ENCODE assay signal across 1 cellular context in the genomic region with DNA sequence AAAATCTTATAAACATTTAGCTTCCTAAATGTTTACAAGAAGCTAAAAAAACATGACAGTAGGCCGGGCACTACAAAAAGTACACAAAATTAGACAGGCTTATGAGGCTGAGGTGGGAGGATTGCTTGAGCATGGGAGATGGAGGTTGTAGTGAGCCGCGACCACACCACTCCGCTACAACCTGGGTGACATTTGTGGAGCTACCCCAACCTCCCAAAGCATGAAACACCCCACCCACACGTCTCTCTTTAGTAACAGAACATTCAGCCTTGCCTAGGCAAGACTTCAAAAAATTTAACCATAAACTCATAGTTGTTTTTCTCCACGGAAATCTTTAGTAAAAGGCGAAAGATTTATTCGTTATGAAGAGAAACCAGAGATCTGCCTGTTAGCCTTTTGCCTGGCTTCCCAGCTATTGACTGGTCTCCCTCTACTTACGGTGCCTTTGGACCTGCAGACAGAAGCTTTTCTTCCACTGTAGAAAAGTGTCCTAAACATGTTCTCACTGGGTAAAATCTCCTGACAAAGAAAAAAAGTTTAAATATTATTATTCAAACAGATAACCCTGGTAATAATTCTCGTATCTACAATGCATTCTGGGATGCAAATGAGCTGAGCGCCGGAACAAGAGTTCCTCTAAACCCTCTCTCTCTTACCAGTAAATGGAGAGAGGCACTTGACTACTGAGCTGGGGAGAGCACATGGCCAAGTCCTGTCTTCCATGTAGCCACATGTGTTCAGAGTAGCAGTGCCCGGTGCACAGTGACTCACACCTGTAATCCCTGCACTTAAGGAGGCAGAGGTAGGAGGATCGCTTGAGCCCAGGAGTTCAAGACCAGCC.
TF ChIP-seq lines count a peak whose summit lies in the region.

No MANE protein-coding gene starts in this region.

TF ChIP-seq in HepG2, 621 proteins besides CTCF, POLR2A, EP300 and RAD21 (continued from another document and continues in another):
- TF ChIP-seq, protein P1, sequence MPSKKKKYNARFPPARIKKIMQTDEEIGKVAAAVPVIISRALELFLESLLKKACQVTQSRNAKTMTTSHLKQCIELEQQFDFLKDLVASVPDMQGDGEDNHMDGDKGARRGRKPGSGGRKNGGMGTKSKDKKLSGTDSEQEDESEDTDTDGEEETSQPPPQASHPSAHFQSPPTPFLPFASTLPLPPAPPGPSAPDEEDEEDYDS (CRISPR knock-in tag; IDR thresholded peaks at IDR 0.05): peak; percentile 98
- TF ChIP-seq ZC3H13 (CRISPR knock-in tag; IDR thresholded peaks at IDR 0.05) (no peak), NCOR1 (IDR thresholded peaks at IDR 0.05; ENCODE audit: borderline replicate concordance, low read length) (peak; percentile 56; the same call in 1 of the 2 replicates), HOXD1 (CRISPR knock-in tag; IDR thresholded peaks at IDR 0.05) (peak; percentile 23; the same call in 1 of the 2 replicates), MATR3 (CRISPR knock-in tag; IDR thresholded peaks at IDR 0.05) (no peak), FOXJ3 (CRISPR knock-in tag; IDR thresholded peaks at IDR 0.05; ENCODE audit: borderline replicate concordance) (peak; percentile 8; the same call in 1 of the 2 replicates), PHF20 (CRISPR knock-in tag; IDR thresholded peaks at IDR 0.05) (no peak), SSRP1 (CRISPR knock-in tag; IDR thresholded peaks at IDR 0.05) (peak; percentile 75; the same call in 1 of the 2 replicates), AGO2 (optimal IDR thresholded peaks at IDR 0.05; ENCODE audit: low read depth, low read length) (no peak), ZNF331 (CRISPR knock-in tag; IDR thresholded peaks at IDR 0.05) (peak; percentile 94), RFXANK (CRISPR knock-in tag; IDR thresholded peaks at IDR 0.05) (peak; percentile 75; the same call in 1 of the 2 replicates), NR2F1 (CRISPR knock-in tag; IDR thresholded peaks at IDR 0.05) (peak in 1 of 2 experiments; percentile 73; a peak in 2 of 4 replicates), YEATS2 (CRISPR knock-in tag; IDR thresholded peaks at IDR 0.05; ENCODE audit: borderline replicate concordance) (peak; percentile 30; the same call in 1 of the 2 replicates), SALL2 (CRISPR knock-in tag; IDR thresholded peaks at IDR 0.05) (no peak), AHR (CRISPR knock-in tag; IDR thresholded peaks at IDR 0.05) (peak; percentile 63), ZNF878 (CRISPR knock-in tag; IDR thresholded peaks at IDR 0.05) (peak; percentile 89), CHD2 (IDR thresholded peaks at IDR 0.05; ENCODE audit: low read depth, low read length) (no peak), HDAC6 (IDR thresholded peaks at IDR 0.05; ENCODE audit: low read depth, low read length) (no peak; the same call in 1 of the 2 replicates), ZNF12 (CRISPR knock-in tag; IDR thresholded peaks at IDR 0.05) (peak; percentile 87; the same call in 1 of the 2 replicates), ZNF451 (CRISPR knock-in tag; IDR thresholded peaks at IDR 0.05) (no peak), MTF1 (CRISPR knock-in tag; IDR thresholded peaks at IDR 0.05) (0 out of 2 replicates have a peak, but pooled peaks have one; percentile 26), GTF3A (CRISPR knock-in tag; conservative IDR thresholded peaks at IDR 0.05) (no peak), PLRG1 (conservative IDR thresholded peaks at IDR 0.05) (no peak), ZNF337 (CRISPR knock-in tag; IDR thresholded peaks at IDR 0.05; ENCODE audit: borderline replicate concordance, low read depth) (peak; percentile 82; the same call in 1 of the 2 replicates), YY1 (IDR thresholded peaks at IDR 0.05; ENCODE audit: insufficient read depth, insufficient replicate concordance, low read depth, low read length) (peak; percentile 76), ZNF431 (CRISPR knock-in tag; IDR thresholded peaks at IDR 0.05; ENCODE audit: borderline replicate concordance, low read depth) (no peak), NONO (IDR thresholded peaks at IDR 0.05) (peak; percentile 74; the same call in 1 of the 2 replicates), NONO (CRISPR knock-in tag; conservative IDR thresholded peaks at IDR 0.05) (peak; percentile 68), PPARG (CRISPR knock-in tag; conservative IDR thresholded peaks at IDR 0.05) (peak; percentile 82; the same call in 1 of the 2 replicates), HIVEP1 (CRISPR knock-in tag; IDR thresholded peaks at IDR 0.05) (no peak), RXRA (CRISPR knock-in tag; IDR thresholded peaks at IDR 0.05) (peak; percentile 67; the same call in 1 of the 2 replicates), SOX5 (CRISPR knock-in tag; IDR thresholded peaks at IDR 0.05; ENCODE audit: borderline replicate concordance) (peak; percentile 39; the same call in 1 of the 2 replicates)
- TF ChIP-seq, protein P2, sequence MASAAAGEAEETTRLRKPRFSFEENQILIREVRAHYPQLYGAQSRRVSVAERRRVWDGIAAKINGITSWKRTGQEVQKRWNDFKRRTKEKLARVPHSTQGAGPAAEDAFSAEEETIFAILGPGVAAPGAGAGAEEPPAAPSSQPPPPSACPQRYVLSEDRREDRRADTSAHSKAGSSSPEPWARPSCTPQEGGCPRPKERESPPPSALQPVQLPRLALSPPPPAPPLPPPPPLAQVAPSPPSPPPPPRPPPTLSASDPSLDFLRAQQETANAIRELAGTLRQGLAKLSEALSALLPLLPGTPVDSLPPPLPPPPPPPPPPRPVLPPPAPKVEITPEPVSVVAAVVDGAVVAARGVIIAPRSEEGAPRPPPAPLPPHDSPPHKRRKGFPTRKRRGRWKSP (CRISPR knock-in tag; IDR thresholded peaks at IDR 0.05): peak; percentile 66; the same call in 1 of the 2 replicates
- TF ChIP-seq, protein P3, sequence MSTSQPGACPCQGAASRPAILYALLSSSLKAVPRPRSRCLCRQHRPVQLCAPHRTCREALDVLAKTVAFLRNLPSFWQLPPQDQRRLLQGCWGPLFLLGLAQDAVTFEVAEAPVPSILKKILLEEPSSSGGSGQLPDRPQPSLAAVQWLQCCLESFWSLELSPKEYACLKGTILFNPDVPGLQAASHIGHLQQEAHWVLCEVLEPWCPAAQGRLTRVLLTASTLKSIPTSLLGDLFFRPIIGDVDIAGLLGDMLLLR (CRISPR knock-in tag; IDR thresholded peaks at IDR 0.05): no peak
- TF ChIP-seq, protein P4, sequence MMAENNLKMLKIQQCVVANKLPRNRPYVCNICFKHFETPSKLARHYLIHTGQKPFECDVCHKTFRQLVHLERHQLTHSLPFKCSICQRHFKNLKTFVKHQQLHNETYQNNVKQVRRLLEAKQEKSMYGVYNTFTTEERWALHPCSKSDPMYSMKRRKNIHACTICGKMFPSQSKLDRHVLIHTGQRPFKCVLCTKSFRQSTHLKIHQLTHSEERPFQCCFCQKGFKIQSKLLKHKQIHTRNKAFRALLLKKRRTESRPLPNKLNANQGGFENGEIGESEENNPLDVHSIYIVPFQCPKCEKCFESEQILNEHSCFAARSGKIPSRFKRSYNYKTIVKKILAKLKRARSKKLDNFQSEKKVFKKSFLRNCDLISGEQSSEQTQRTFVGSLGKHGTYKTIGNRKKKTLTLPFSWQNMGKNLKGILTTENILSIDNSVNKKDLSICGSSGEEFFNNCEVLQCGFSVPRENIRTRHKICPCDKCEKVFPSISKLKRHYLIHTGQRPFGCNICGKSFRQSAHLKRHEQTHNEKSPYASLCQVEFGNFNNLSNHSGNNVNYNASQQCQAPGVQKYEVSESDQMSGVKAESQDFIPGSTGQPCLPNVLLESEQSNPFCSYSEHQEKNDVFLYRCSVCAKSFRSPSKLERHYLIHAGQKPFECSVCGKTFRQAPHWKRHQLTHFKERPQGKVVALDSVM (CRISPR knock-in tag; IDR thresholded peaks at IDR 0.05): peak; percentile 81
- TF ChIP-seq, protein P5, sequence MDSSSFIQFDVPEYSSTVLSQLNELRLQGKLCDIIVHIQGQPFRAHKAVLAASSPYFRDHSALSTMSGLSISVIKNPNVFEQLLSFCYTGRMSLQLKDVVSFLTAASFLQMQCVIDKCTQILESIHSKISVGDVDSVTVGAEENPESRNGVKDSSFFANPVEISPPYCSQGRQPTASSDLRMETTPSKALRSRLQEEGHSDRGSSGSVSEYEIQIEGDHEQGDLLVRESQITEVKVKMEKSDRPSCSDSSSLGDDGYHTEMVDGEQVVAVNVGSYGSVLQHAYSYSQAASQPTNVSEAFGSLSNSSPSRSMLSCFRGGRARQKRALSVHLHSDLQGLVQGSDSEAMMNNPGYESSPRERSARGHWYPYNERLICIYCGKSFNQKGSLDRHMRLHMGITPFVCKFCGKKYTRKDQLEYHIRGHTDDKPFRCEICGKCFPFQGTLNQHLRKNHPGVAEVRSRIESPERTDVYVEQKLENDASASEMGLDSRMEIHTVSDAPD (CRISPR knock-in tag; IDR thresholded peaks at IDR 0.05): no peak
- TF ChIP-seq, protein P6, sequence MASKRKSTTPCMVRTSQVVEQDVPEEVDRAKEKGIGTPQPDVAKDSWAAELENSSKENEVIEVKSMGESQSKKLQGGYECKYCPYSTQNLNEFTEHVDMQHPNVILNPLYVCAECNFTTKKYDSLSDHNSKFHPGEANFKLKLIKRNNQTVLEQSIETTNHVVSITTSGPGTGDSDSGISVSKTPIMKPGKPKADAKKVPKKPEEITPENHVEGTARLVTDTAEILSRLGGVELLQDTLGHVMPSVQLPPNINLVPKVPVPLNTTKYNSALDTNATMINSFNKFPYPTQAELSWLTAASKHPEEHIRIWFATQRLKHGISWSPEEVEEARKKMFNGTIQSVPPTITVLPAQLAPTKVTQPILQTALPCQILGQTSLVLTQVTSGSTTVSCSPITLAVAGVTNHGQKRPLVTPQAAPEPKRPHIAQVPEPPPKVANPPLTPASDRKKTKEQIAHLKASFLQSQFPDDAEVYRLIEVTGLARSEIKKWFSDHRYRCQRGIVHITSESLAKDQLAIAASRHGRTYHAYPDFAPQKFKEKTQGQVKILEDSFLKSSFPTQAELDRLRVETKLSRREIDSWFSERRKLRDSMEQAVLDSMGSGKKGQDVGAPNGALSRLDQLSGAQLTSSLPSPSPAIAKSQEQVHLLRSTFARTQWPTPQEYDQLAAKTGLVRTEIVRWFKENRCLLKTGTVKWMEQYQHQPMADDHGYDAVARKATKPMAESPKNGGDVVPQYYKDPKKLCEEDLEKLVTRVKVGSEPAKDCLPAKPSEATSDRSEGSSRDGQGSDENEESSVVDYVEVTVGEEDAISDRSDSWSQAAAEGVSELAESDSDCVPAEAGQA (IDR thresholded peaks at IDR 0.05; ENCODE audit: low read depth): no peak
- TF ChIP-seq, protein P6 (CRISPR knock-in tag; IDR thresholded peaks at IDR 0.05; ENCODE audit: borderline replicate concordance): no peak
- TF ChIP-seq, protein P7, sequence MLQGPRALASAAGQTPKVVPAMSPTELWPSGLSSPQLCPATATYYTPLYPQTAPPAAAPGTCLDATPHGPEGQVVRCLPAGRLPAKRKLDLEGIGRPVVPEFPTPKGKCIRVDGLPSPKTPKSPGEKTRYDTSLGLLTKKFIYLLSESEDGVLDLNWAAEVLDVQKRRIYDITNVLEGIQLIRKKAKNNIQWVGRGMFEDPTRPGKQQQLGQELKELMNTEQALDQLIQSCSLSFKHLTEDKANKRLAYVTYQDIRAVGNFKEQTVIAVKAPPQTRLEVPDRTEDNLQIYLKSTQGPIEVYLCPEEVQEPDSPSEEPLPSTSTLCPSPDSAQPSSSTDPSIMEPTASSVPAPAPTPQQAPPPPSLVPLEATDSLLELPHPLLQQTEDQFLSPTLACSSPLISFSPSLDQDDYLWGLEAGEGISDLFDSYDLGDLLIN (CRISPR knock-in tag; IDR thresholded peaks at IDR 0.05; ENCODE audit: borderline replicate concordance): peak; percentile 60; the same call in 1 of the 2 replicates
- TF ChIP-seq, protein P8, sequence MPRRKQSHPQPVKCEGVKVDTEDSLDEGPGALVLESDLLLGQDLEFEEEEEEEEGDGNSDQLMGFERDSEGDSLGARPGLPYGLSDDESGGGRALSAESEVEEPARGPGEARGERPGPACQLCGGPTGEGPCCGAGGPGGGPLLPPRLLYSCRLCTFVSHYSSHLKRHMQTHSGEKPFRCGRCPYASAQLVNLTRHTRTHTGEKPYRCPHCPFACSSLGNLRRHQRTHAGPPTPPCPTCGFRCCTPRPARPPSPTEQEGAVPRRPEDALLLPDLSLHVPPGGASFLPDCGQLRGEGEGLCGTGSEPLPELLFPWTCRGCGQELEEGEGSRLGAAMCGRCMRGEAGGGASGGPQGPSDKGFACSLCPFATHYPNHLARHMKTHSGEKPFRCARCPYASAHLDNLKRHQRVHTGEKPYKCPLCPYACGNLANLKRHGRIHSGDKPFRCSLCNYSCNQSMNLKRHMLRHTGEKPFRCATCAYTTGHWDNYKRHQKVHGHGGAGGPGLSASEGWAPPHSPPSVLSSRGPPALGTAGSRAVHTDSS (CRISPR knock-in tag; conservative IDR thresholded peaks at IDR 0.05): no peak
- TF ChIP-seq, protein P9, sequence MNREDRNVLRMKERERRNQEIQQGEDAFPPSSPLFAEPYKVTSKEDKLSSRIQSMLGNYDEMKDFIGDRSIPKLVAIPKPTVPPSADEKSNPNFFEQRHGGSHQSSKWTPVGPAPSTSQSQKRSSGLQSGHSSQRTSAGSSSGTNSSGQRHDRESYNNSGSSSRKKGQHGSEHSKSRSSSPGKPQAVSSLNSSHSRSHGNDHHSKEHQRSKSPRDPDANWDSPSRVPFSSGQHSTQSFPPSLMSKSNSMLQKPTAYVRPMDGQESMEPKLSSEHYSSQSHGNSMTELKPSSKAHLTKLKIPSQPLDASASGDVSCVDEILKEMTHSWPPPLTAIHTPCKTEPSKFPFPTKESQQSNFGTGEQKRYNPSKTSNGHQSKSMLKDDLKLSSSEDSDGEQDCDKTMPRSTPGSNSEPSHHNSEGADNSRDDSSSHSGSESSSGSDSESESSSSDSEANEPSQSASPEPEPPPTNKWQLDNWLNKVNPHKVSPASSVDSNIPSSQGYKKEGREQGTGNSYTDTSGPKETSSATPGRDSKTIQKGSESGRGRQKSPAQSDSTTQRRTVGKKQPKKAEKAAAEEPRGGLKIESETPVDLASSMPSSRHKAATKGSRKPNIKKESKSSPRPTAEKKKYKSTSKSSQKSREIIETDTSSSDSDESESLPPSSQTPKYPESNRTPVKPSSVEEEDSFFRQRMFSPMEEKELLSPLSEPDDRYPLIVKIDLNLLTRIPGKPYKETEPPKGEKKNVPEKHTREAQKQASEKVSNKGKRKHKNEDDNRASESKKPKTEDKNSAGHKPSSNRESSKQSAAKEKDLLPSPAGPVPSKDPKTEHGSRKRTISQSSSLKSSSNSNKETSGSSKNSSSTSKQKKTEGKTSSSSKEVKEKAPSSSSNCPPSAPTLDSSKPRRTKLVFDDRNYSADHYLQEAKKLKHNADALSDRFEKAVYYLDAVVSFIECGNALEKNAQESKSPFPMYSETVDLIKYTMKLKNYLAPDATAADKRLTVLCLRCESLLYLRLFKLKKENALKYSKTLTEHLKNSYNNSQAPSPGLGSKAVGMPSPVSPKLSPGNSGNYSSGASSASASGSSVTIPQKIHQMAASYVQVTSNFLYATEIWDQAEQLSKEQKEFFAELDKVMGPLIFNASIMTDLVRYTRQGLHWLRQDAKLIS (CRISPR knock-in tag; IDR thresholded peaks at IDR 0.05): peak; percentile 96
